ENCODE assay signal across 16 cellular contexts in the genomic region with DNA sequence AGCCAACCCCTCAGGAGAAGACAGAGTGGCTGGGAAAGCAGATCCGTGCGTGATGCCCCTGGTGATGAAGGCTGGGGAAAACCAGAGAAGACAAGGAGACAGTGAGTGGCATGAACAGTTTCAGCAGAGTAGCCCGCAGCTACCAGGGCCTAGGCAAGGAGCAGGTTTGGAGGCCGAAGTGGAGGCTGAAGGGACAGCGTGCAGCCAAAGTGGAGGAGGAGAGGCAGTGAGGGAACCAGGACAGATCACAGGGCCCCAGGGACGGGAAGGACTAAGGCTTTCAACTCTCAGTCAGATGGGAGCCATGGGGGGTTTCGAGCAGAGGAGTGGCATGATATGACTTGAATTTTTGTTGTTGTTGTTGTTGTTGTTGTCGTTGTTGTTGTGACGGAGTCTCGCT.
"Had no signal": no experiment of that assay in that cellular context is flagged by ENCODE, and none has a peak within 500 bp of the region (broad histone marks: within the 10 kb centered on the region; RNA-seq: fewer than 3 reads in every experiment).

No MANE protein-coding gene starts in this region.

- H3K27ac ChIP-seq: ascending aorta, epithelial cell of prostate, left lung, ovary, right lobe of liver, stomach, testis had no signal

- H3K27me3 ChIP-seq: ascending aorta, left lung, ovary, right lobe of liver, stomach, testis had no signal

- DNase-seq: activated CD4-positive, alpha-beta T cell treated with anti-CD3 and anti-CD28 coated beads, Interleukin-2, amount 50 U/mL, for 48 hours; activated naive CD4-positive, alpha-beta T cell treated with Interleukin-2 at 50 U/mL for 16 hours; foreskin fibroblast; left lung; small intestine; stimulated activated CD4-positive, alpha-beta T cell treated with anti-CD3 and anti-CD28 coated beads, Interleukin-4, amount 100 ng/mL, for 1 hour; stomach; T-helper 1 cell; testis had no signal

- H3K4me1 Mint-ChIP-seq: memory B cell had no signal

- H3K4me3 ChIP-seq: ascending aorta, left lung, ovary, right lobe of liver, stomach, testis had no signal

- H3K9me3 ChIP-seq: ascending aorta, left lung, ovary, right lobe of liver, stomach, testis had no signal

- H3K27ac Mint-ChIP-seq: memory B cell; stimulated activated effector memory CD8-positive, alpha-beta T cell treated with anti-CD3 and anti-CD28 coated beads, Interleukin-12 subunit alpha, Interleukin-12 subunit beta, amount 100 ng/mL, for 72 hours had no signal

- H3K36me3 Mint-ChIP-seq: memory B cell; stimulated activated effector memory CD8-positive, alpha-beta T cell treated with anti-CD3 and anti-CD28 coated beads, Interleukin-12 subunit alpha, Interleukin-12 subunit beta, amount 100 ng/mL, for 72 hours had no signal

- H3K36me3 ChIP-seq: ascending aorta, left lung, ovary, right lobe of liver, stomach had no signal

- ATAC-seq: left lung; right lobe of liver; stimulated activated effector memory CD8-positive, alpha-beta T cell treated with anti-CD3 and anti-CD28 coated beads, Interleukin-12 subunit alpha, Interleukin-12 subunit beta, amount 100 ng/mL, for 72 hours had no signal

- H3K4me3 Mint-ChIP-seq: memory B cell; neural crest cell; stimulated activated effector memory CD8-positive, alpha-beta T cell treated with anti-CD3 and anti-CD28 coated beads, Interleukin-12 subunit alpha, Interleukin-12 subunit beta, amount 100 ng/mL, for 72 hours had no signal

- H3K9me3 Mint-ChIP-seq: neural crest cell; stimulated activated effector memory CD8-positive, alpha-beta T cell treated with anti-CD3 and anti-CD28 coated beads, Interleukin-12 subunit alpha, Interleukin-12 subunit beta, amount 100 ng/mL, for 72 hours had no signal
